Comparison of ENCODE assay signal across 23 cellular contexts in the genomic region with DNA sequence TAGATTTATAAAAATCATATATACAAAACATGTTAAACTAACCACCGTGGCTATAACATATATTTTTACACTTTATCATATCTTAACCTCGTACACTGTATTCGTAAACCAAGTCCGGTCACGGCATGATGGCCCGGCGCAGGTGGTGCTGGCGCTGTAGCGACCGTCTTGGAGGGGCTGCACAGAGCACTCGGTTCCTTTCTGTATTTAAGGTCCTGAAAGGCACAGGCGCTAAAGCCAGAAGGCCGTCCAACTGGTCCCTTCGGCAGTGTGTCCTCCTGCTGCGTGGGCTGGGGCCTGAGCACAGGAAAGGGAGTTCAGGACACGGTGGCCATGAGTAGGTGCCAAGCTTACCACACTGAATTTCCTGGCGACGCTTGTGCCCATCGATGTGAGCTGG. TPM values are rescaled to one million over a fixed set of nuclear protein-coding genes. Genes with fewer than 3 reads are reported as not detected.
DNase-seq lines count a peak whose midpoint lies in the region; ATAC-seq and TF ChIP-seq lines count a peak whose summit lies in the region.
"Had no signal": no experiment of that assay in that cellular context is flagged by ENCODE, and none has a peak within 500 bp of the region (broad histone marks: within the 10 kb centered on the region; RNA-seq: fewer than 3 reads in every experiment).

No MANE protein-coding gene starts in this region.

- no peaks in the 10 kb centered on the region for H3K9me3 Mint-ChIP-seq in WTC11
- H3K9me3 Mint-ChIP-seq: CD4-positive, CD25-positive, alpha-beta regulatory T cell had no signal

- intact Hi-C loops in left ventricle myocardium inferior (cut with micrococcal nuclease): no loop called here
- intact Hi-C loops in cardiac septum (cut with DNase I): no loop called here
- intact Hi-C loops in Panc1 (cut with micrococcal nuclease; ENCODE audit: unreplicated experiment): no loop called here
- intact Hi-C loops in lower lobe of right lung (cut with DNase I): no loop called here
- intact Hi-C loops in aorta (cut with DNase I): no loop called here

- H3K27ac Mint-ChIP-seq in WTC11: no peak overlapping the region

- H3K27me3 Mint-ChIP-seq in WTC11 (ENCODE audit: low read depth): no peaks in the 10 kb centered on the region
- H3K27me3 Mint-ChIP-seq: B cell; CD4-positive, CD25-positive, alpha-beta regulatory T cell had no signal

- DNase-seq in left ventricle myocardium inferior (peak; percentile 7), cardiac septum (ENCODE audit: low spot score) (no peak), Panc1 (ENCODE audit: low read depth, low spot score) (no peak), lower lobe of right lung (peak; percentile 35), aorta (peak; percentile 44 to 66), WTC11 (ENCODE audit: low spot score) (no peak), epidermal melanocyte (ENCODE audit: insufficient read length, low spot score) (no peak)
- DNase-seq: CD4-positive, CD25-positive, alpha-beta regulatory T cell; DMS79; GM23248; Karpas-422; MG63; NCI-H1417 treated with DMSO at 0.1 percent for 48 hours; NCI-H187 treated with DMSO at 0.1 percent for 48 hours; NCI-H2107; NCI-H446 treated with DMSO at 0.1 percent for 48 hours; NCI-H526 treated with DMSO at 0.1 percent for 48 hours; PC-3; RPMI8226 had no signal

- TF ChIP-seq CTCF in left ventricle myocardium inferior (IDR thresholded peaks at IDR 0.05; ENCODE audit: borderline replicate concordance) (no peak), Panc1 (IDR thresholded peaks at IDR 0.05) (no peak), lower lobe of right lung (IDR thresholded peaks at IDR 0.05) (no peak), WTC11 (IDR thresholded peaks at IDR 0.05) (no peak)

- WGBS in aorta, 2 donors: 96 to 97% methylated on average over 19 of the region's 19 CpGs

- H3K27me3 ChIP-seq in left ventricle myocardium inferior (ENCODE audit: low read depth): no peaks in the 10 kb centered on the region
- H3K27me3 ChIP-seq in Panc1 (ENCODE audit: control insufficient read depth, insufficient read depth, low read length): no peaks in the 10 kb centered on the region
- H3K27me3 ChIP-seq in lower lobe of right lung (ENCODE audit: low read depth): no peaks in the 10 kb centered on the region
- H3K27me3 ChIP-seq in aorta (ENCODE audit: control insufficient read depth in 1 of 2, insufficient read depth in 2 of 2, low read length in 1 of 2): no peaks in the 10 kb centered on the region
- H3K27me3 ChIP-seq: MG63 had no signal

- H3K9me3 ChIP-seq in left ventricle myocardium inferior (replicated peaks) (no peaks in the 10 kb centered on the region), Panc1 (ENCODE audit: control insufficient read depth, insufficient read depth, low read depth, low read length) (no peaks in the 10 kb centered on the region), lower lobe of right lung (no peaks in the 10 kb centered on the region), aorta (ENCODE audit: control insufficient read depth, low read length) (no peaks in the 10 kb centered on the region)
- H3K9me3 ChIP-seq: A549, HAP-1, MG63 had no signal

- no peak overlapping the region for H3K27ac ChIP-seq in left ventricle myocardium inferior (replicated peaks)
- peak overlapping the region; percentile 48; the same call in 1 of the 2 replicates for H3K27ac ChIP-seq in Panc1 (ENCODE audit: low read length)
- H3K27ac ChIP-seq in lower lobe of right lung: no peak overlapping the region
- no peak overlapping the region for H3K27ac ChIP-seq in aorta (ENCODE audit: low read depth in 1 of 2, low read length in 2 of 2)
- H3K27ac ChIP-seq: GM23248 had no signal

- peaks cover 3% of the 10 kb centered on the region; the same call in 1 of the 2 replicates for H3K4me1 Mint-ChIP-seq in WTC11

- POLR2A ChIA-PET in Panc1 (lab: Charles Lee): no interaction called here
- POLR2A ChIA-PET in WTC11 (lab: Charles Lee): no interaction called here

- H3K36me3 ChIP-seq in left ventricle myocardium inferior (peaks cover 43% of the 10 kb centered on the region), Panc1 (ENCODE audit: control insufficient read depth, insufficient read depth, low read length) (no peaks in the 10 kb centered on the region), lower lobe of right lung (peaks cover 26% of the 10 kb centered on the region), aorta (ENCODE audit: control insufficient read depth in 1 of 2, insufficient read depth in 2 of 2, low read length in 1 of 2) (peaks cover 0 to 2% of the 10 kb centered on the region in 2 donors)
- H3K36me3 ChIP-seq: HAP-1 had no signal

- CTCF ChIA-PET in Panc1 (lab: Charles Lee): no interaction called here
- CTCF ChIA-PET in WTC11 (lab: Charles Lee): interaction anchor here (0.9 kb wide), 1 partner anchor 12 kb away, joined by 3 read pairs; no protein-coding TSS in a partner anchor

- H3K4me3 Mint-ChIP-seq in WTC11: no peak overlapping the region
- H3K4me3 Mint-ChIP-seq: CD4-positive, CD25-positive, alpha-beta regulatory T cell had no signal

- no peak overlapping the region for H3K4me3 ChIP-seq in left ventricle myocardium inferior
- no peak overlapping the region for H3K4me3 ChIP-seq in Panc1 (ENCODE audit: low read depth in 2 of 2, low read length in 2 of 2)
- no peak overlapping the region for H3K4me3 ChIP-seq in lower lobe of right lung
- no peak overlapping the region for H3K4me3 ChIP-seq in aorta (ENCODE audit: low read length in 2 of 2)
- H3K4me3 ChIP-seq: A549, GM23248, HAP-1, MG63 had no signal

- in situ Hi-C loops in Panc1 (cut with HindIII; ENCODE audit: low pct_unique_long_range_greater_than_20kb, low sequenced_read_pairs): no loop called here

- H3K4me1 ChIP-seq in left ventricle myocardium inferior (peaks cover 13% of the 10 kb centered on the region), Panc1 (ENCODE audit: control insufficient read depth, insufficient read depth, low read length) (peaks cover 15% of the 10 kb centered on the region; the same call in 1 of the 2 replicates), lower lobe of right lung (peaks cover 20% of the 10 kb centered on the region), aorta (ENCODE audit: control insufficient read depth in 1 of 2, insufficient read depth in 2 of 2, low read length in 2 of 2) (no peaks in the 10 kb centered on the region)
- H3K4me1 ChIP-seq: A549, HAP-1 had no signal

- ATAC-seq in Panc1: no peak
- ATAC-seq in lower lobe of right lung: no peak
- no peak for ATAC-seq in aorta (ENCODE audit: low FRiP score)
- no peak for ATAC-seq in WTC11
- no peak for ATAC-seq in GM21825 (IDR thresholded peaks at IDR 0.05; ENCODE audit: unreplicated experiment)

- no TSS peak for BruUV-seq in Panc1 (replicated peaks; lab: Mats Ljungman, UMichigan)

- peaks cover 38% of the 10 kb centered on the region for H3K36me3 Mint-ChIP-seq in WTC11

TF ChIP-seq in WTC11, 78 proteins besides CTCF, POLR2A, EP300 and RAD21 (continues in another document):
- TF ChIP-seq, protein P1, sequence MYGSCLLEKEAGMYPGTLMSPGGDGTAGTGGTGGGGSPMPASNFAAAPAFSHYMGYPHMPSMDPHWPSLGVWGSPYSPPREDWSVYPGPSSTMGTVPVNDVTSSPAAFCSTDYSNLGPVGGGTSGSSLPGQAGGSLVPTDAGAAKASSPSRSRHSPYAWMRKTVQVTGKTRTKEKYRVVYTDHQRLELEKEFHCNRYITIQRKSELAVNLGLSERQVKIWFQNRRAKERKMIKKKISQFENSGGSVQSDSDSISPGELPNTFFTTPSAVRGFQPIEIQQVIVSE (CRISPR knock-in tag; IDR thresholded peaks at IDR 0.05; ENCODE audit: borderline replicate concordance): no peak
- TF ChIP-seq MXD4 (CRISPR knock-in tag; IDR thresholded peaks at IDR 0.05; ENCODE audit: borderline replicate concordance) (no peak), FOXP1 (CRISPR knock-in tag; IDR thresholded peaks at IDR 0.05; ENCODE audit: borderline replicate concordance) (no peak), TEAD4 (CRISPR knock-in tag; IDR thresholded peaks at IDR 0.05) (no peak), IRF2 (CRISPR knock-in tag; IDR thresholded peaks at IDR 0.05; ENCODE audit: borderline replicate concordance, low read depth) (no peak), ATF1 (CRISPR knock-in tag; IDR thresholded peaks at IDR 0.05) (no peak), JAZF1 (CRISPR knock-in tag; IDR thresholded peaks at IDR 0.05) (no peak)
- TF ChIP-seq, protein P2, sequence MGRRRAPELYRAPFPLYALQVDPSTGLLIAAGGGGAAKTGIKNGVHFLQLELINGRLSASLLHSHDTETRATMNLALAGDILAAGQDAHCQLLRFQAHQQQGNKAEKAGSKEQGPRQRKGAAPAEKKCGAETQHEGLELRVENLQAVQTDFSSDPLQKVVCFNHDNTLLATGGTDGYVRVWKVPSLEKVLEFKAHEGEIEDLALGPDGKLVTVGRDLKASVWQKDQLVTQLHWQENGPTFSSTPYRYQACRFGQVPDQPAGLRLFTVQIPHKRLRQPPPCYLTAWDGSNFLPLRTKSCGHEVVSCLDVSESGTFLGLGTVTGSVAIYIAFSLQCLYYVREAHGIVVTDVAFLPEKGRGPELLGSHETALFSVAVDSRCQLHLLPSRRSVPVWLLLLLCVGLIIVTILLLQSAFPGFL (CRISPR knock-in tag; IDR thresholded peaks at IDR 0.05; ENCODE audit: borderline replicate concordance): no peak
- TF ChIP-seq, protein P3, sequence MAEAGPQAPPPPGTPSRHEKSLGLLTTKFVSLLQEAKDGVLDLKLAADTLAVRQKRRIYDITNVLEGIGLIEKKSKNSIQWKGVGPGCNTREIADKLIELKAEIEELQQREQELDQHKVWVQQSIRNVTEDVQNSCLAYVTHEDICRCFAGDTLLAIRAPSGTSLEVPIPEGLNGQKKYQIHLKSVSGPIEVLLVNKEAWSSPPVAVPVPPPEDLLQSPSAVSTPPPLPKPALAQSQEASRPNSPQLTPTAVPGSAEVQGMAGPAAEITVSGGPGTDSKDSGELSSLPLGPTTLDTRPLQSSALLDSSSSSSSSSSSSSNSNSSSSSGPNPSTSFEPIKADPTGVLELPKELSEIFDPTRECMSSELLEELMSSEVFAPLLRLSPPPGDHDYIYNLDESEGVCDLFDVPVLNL (CRISPR knock-in tag; IDR thresholded peaks at IDR 0.05; ENCODE audit: borderline replicate concordance, low read depth): no peak
- TF ChIP-seq, protein P4, sequence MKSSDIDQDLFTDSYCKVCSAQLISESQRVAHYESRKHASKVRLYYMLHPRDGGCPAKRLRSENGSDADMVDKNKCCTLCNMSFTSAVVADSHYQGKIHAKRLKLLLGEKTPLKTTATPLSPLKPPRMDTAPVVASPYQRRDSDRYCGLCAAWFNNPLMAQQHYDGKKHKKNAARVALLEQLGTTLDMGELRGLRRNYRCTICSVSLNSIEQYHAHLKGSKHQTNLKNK (CRISPR knock-in tag; IDR thresholded peaks at IDR 0.05): no peak

RNA-seq across cellular contexts. Expression of a gene that starts 33.8 kb away (rescaled TPM):
- total RNA-seq in left ventricle myocardium inferior (0.11 TPM), cardiac septum (0.08 TPM), Panc1 (2021; ENCODE audit: unreplicated experiment) (0.57 TPM), lower lobe of right lung (0.47 TPM), aorta (1 to 10 TPM; 1.1 to 2.0 TPM), WTC11 (2021) (0.85 to 1.4 TPM (median 1.4 TPM) in 3 replicates)
- 0.91 TPM for polyA plus RNA-seq in Panc1 (2012; ENCODE audit: insufficient read length)
- polyA plus RNA-seq in aorta: under 1 TPM in 1 of 2 donors, not detected in 1; 0.13 TPM
- total RNA-seq: PC-3 had no signal

Comparison
In these comparisons a context has a peak if more than half of its experiments do, and no peak if none do; other contexts are left out.
1. DNase-seq: peak in left ventricle myocardium inferior (single experiment), lower lobe of right lung (single experiment) and aorta (2 of 2); none in cardiac septum (single experiment), Panc1 (single experiment), WTC11 (single experiment) and epidermal melanocyte (single experiment).